In the genomic region with DNA sequence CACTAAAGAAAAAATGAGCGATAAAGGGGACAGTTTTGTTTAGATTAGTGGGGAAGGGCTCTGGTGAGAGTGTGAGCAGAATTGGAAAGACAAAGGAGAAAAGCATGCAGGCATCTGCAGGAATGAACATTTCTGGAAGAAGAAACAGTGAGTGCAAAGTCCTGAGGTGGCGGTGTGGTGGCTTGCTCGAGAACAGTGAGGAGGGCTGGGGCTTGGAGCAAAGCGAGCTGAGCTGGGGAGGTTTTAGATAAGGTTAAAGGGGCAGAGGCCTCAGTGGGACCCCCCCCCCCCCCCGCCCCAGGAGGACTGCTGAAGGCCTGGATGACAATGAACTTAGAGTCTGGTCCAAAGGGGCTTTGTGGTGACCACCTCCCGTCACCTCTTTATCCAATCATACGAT, we compare ENCODE assay signal across 16 cellular contexts.
"Had no signal": no experiment of that assay in that cellular context is flagged by ENCODE, and none has a peak within 500 bp of the region (broad histone marks: within the 10 kb centered on the region; RNA-seq: fewer than 3 reads in every experiment).

No MANE protein-coding gene starts in this region.

- H3K4me1 Mint-ChIP-seq: naive thymus-derived CD4-positive, alpha-beta T cell had no signal

- H3K4me3 ChIP-seq: coronary artery, esophagus muscularis mucosa, gastrocnemius medialis, heart right ventricle, right atrium auricular region had no signal

- H3K36me3 ChIP-seq: esophagus muscularis mucosa, gastrocnemius medialis, heart right ventricle, neutrophil, right atrium auricular region had no signal

- H3K27ac Mint-ChIP-seq: naive thymus-derived CD4-positive, alpha-beta T cell had no signal

- H3K27ac ChIP-seq: coronary artery, epithelial cell of prostate, gastrocnemius medialis, heart right ventricle, neutrophil, right atrium auricular region had no signal

- H3K4me1 ChIP-seq: gastrocnemius medialis had no signal

- ATAC-seq: gastrocnemius medialis; heart right ventricle; left colon; left ventricle myocardium superior; naive thymus-derived CD4-positive, alpha-beta T cell had no signal

- DNase-seq: effector memory CD4-positive, alpha-beta T cell; gastrocnemius medialis; heart right ventricle; left colon; left ventricle myocardium superior; mesendoderm; naive thymus-derived CD4-positive, alpha-beta T cell; small intestine; stimulated activated CD4-positive, alpha-beta T cell treated with anti-CD3 and anti-CD28 coated beads, Interleukin-12 subunit alpha, Interleukin-12 subunit beta, amount 100 ng/mL, for 4 hours; stimulated activated naive CD4-positive, alpha-beta T cell treated with Interleukin-2 at 50 U/mL for 16 hours; trophoblast cell had no signal

- H3K27me3 ChIP-seq: right atrium auricular region had no signal

- H3K9me3 ChIP-seq: esophagus muscularis mucosa, gastrocnemius medialis, heart right ventricle, neutrophil, right atrium auricular region had no signal

- H3K4me3 Mint-ChIP-seq: naive thymus-derived CD4-positive, alpha-beta T cell had no signal
